In genomic region chr17:44564429-44564828, GRCh38 we compare ENCODE assay signal across 23 cellular contexts.
"Had no signal": no experiment of that assay in that cellular context is flagged by ENCODE, and none has a peak within 500 bp of the region (broad histone marks: within the 10 kb centered on the region; RNA-seq: fewer than 3 reads in every experiment).

No MANE protein-coding gene starts in this region.

- FAIRE-seq: bronchial epithelial cell, frontal cortex, keratinocyte, urothelium cell line had no signal

- ATAC-seq: activated CD8-positive, alpha-beta T cell treated with anti-CD3 and anti-CD28 coated beads for 36 hours; activated naive CD4-positive, alpha-beta T cell treated with anti-CD3 and anti-CD28 coated beads, Interleukin-2, amount 50 U/mL, for 72 hours; activated T-cell treated with anti-CD3 and anti-CD28 coated beads, Interleukin-2, amount 50 U/mL, for 4 hours; left cardiac atrium; naive thymus-derived CD4-positive, alpha-beta T cell; right cardiac atrium; WTC11 had no signal

- H3K36me3 ChIP-seq: colonic mucosa, spleen had no signal

- H3K4me1 Mint-ChIP-seq: central memory CD8-positive, alpha-beta T cell had no signal

- H3K4me3 Mint-ChIP-seq: activated CD8-positive, alpha-beta T cell treated with anti-CD3 and anti-CD28 coated beads for 36 hours; activated T-cell treated with anti-CD3 and anti-CD28 coated beads, Interleukin-2, amount 50 U/mL, for 4 hours; central memory CD8-positive, alpha-beta T cell; naive thymus-derived CD4-positive, alpha-beta T cell; WTC11 had no signal

- DNase-seq: activated CD4-positive, alpha-beta T cell treated with anti-CD3 and anti-CD28 coated beads, Interleukin-2, amount 50 U/mL, for 1 hour; activated CD8-positive, alpha-beta T cell treated with anti-CD3 and anti-CD28 coated beads for 36 hours; activated T-cell treated with anti-CD3 and anti-CD28 coated beads, Interleukin-2, amount 50 U/mL, for 4 hours; colonic mucosa; effector CD8-positive, alpha-beta T cell; glutamatergic neuron; left cardiac atrium; mammary epithelial cell; midbrain; naive thymus-derived CD4-positive, alpha-beta T cell; right cardiac atrium; spleen; stimulated activated naive CD4-positive, alpha-beta T cell; T-helper 2 cell; trophoblast cell had no signal

- H3K4me1 ChIP-seq: colonic mucosa had no signal

- H3K27ac Mint-ChIP-seq: activated CD8-positive, alpha-beta T cell treated with anti-CD3 and anti-CD28 coated beads for 36 hours; activated naive CD4-positive, alpha-beta T cell treated with anti-CD3 and anti-CD28 coated beads, Interleukin-2, amount 50 U/mL, for 72 hours; activated T-helper 2 cell treated with anti-CD3 and anti-CD28 coated beads, Interferon-gamma antibody, Interleukin-2, Interleukin-4, amounts not matched to agents 10 μg/mL and 5 μg/mL and 100 μg/mL, durations not matched to agents 14 hours and 24 hours and 36 hours; naive thymus-derived CD4-positive, alpha-beta T cell; WTC11 had no signal

- H3K27me3 ChIP-seq: colonic mucosa had no signal

- H3K27ac ChIP-seq: colonic mucosa, spleen had no signal

- H3K9me3 ChIP-seq: colonic mucosa had no signal

- H3K4me3 ChIP-seq: colonic mucosa, spleen had no signal
